Comparison of ENCODE assay signal across 8 cellular contexts in the genomic region with DNA sequence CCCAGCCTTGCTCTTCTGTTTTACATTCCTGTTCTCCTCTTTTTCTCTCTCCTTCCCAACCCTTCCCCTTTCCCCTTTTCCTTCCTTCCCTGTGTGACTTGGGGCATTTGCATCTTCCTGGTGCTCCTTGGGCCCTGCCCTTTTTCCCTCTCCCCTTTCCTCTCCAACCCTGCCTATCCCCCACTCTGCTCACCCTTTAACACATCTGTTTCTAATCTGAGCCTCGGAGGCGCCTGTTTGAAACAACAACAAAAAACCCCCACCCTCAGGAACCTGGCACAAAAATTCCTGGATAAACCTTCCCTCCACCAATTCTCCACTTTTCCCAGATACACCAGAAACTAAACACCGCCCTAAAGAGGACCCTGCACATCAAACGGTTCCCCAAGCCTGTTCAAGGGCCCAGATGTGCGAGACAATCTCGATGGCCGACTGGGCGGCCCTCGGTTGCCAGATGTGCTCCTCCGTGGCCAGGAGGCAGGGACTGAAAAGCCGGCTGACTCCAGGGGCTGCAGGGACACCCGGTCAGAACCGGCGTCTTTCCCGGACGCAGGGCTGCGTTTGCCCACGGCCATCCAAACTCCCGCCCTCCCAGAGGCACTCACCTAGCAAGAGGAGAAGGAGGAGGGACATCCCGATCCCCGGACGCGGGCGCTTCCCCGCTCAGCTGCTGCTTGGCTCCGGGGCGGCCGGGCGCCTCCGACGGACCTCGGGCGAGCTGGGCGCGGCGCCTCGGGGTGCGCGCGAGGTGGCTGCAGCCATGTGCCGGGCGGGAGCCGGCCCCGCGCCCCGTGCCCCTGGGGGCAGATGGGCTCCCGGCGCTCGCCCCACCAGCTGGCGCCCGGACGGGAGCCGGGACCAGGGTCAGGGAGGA. TPM values are rescaled to one million over a fixed set of nuclear protein-coding genes. Genes with fewer than 3 reads are reported as not detected.
DNase-seq lines count a peak whose midpoint lies in the region; ATAC-seq, FAIRE-seq and TF ChIP-seq lines count a peak whose summit lies in the region.

No MANE protein-coding gene starts in this region.

- H3K27ac ChIP-seq in lower lobe of right lung, result peak overlapping the region; percentile 64

- H3K4me3 ChIP-seq in AG04449 (ENCODE audit: low read depth, low read length) (peak overlapping the region; percentile 85), cardiac fibroblast (replicated peaks in 1 of 2; ENCODE audit: low read depth in 2 of 2, low read length in 2 of 2) (peak overlapping the region; percentile 56 to 79), lower lobe of right lung (peak overlapping the region; percentile 51)

- CTCF ChIA-PET in AG04449 (lab: Yijun Ruan, JAX), result interaction anchor here (1.1 to 1.7 kb wide), 3 partner anchors 12 to 83 kb away, joined by 3 to 6 read pairs (median 3); no protein-coding TSS in a partner anchor

- POLR2A ChIA-PET in AG04449 (lab: Yijun Ruan, JAX), result interaction anchor here (1.0 to 1.8 kb wide), 5 partner anchors 8 to 57 kb away, joined by 3 to 7 read pairs (median 4); no protein-coding TSS in a partner anchor

- peaks cover 16% of the 10 kb centered on the region for H3K4me1 ChIP-seq in lower lobe of right lung

- peak; percentile 60 to 70 for ATAC-seq in lower lobe of right lung
- ATAC-seq in HG02623 (IDR thresholded peaks at IDR 0.05; ENCODE audit: unreplicated experiment), result no peak

- TF ChIP-seq CTCF in AG04449 (IDR thresholded peaks at IDR 0.05; ENCODE audit: insufficient read depth, low read length, missing control alignments), result no peak
- no peak for TF ChIP-seq CTCF in cardiac fibroblast (IDR thresholded peaks at IDR 0.05; ENCODE audit: low read depth, low read length)
- TF ChIP-seq CTCF in lower lobe of right lung (IDR thresholded peaks at IDR 0.05), result no peak

- peaks cover 51% of the 10 kb centered on the region for H3K27me3 ChIP-seq in lower lobe of right lung (ENCODE audit: low read depth)

- intact Hi-C loops in lower lobe of right lung (cut with DNase I), result no loop called here

- H3K9me3 ChIP-seq in lower lobe of right lung, result no peaks in the 10 kb centered on the region

- peak; percentile 69 for FAIRE-seq in HTR-8/SVneo (lab: Jason Lieb, UNC)
- no peak for FAIRE-seq in urothelium cell line (lab: Jason Lieb, UNC)

- DNase-seq in AG04449 (ENCODE audit: low read depth, low spot score) (no peak), HTR-8/SVneo (ENCODE audit: insufficient read length, low spot score) (no peak), cardiac fibroblast (ENCODE audit: low read depth in 2 of 2) (peak in 1 of 2 donors; percentile 44), lower lobe of right lung (no peak), urothelium cell line (ENCODE audit: low spot score) (peak; percentile 50), OCI-M2 (lab: John Stamatoyannopoulos, UW; ENCODE audit: unreplicated experiment) (no peak), CD1c-positive myeloid dendritic cell (ENCODE audit: extremely low spot score) (no peak)

- no peaks in the 10 kb centered on the region for H3K36me3 ChIP-seq in lower lobe of right lung

RNA-seq across cellular contexts. Expression of a gene that starts 0.5 kb away (rescaled TPM):
- 15.1 TPM for total RNA-seq in lower lobe of right lung
